Comparison of ENCODE assay signal across 6 cellular contexts in genomic region chr9:113454914-113455761, GRCh38. TPM values are rescaled to one million over a fixed set of nuclear protein-coding genes. Genes with fewer than 3 reads are reported as not detected.
DNase-seq lines count a peak whose midpoint lies in the region; ATAC-seq and TF ChIP-seq lines count a peak whose summit lies in the region.

No MANE protein-coding gene starts in this region.

- peaks cover 2% of the 10 kb centered on the region for H3K27me3 Mint-ChIP-seq in brain

- H2BK15ac ChIP-seq in neuronal stem cell (ENCODE audit: low read length), result no peak overlapping the region

- H2BK120ac ChIP-seq in neuronal stem cell (ENCODE audit: low read depth, low read length), result no peak overlapping the region

- no peak overlapping the region for H3K9ac ChIP-seq in HUES48 (ENCODE audit: low read depth, low read length)
- no peak overlapping the region for H3K9ac ChIP-seq in neuronal stem cell (ENCODE audit: low read depth, low read length, poor library complexity)

- H3K36me3 ChIP-seq in HUES48 (ENCODE audit: control insufficient read depth, insufficient read depth, low read length), result no peaks in the 10 kb centered on the region
- H3K36me3 ChIP-seq in neuronal stem cell (replicated peaks in 1 of 2; ENCODE audit: control insufficient read depth in 2 of 2, insufficient read depth in 2 of 2, low read length in 2 of 2), result no peaks in the 10 kb centered on the region

- H3K9me3 ChIP-seq in HUES48 (ENCODE audit: control insufficient read depth, insufficient read depth, low read length) (no peaks in the 10 kb centered on the region), neuronal stem cell (replicated peaks in 1 of 2; ENCODE audit: control insufficient read depth in 2 of 2, insufficient read depth in 1 of 2, low read depth in 1 of 2, low read length in 2 of 2) (peaks cover 0 to 2% of the 10 kb centered on the region in 2 donors)

- H3K27ac ChIP-seq in HUES48 (ENCODE audit: low read depth, low read length) (peak overlapping the region; percentile 76), neuronal stem cell (replicated peaks; ENCODE audit: low read length) (no peak overlapping the region)

- peaks cover 0 to 2% (median 0%) of the 10 kb centered on the region in 5 experiments for H3K9me3 Mint-ChIP-seq in brain

- H3K4me2 ChIP-seq in neuronal stem cell (ENCODE audit: insufficient read depth, low read length, poor library complexity, severe bottlenecking), result no peak overlapping the region

- no CpG with 5 or more reads among the region's 5 CpGs for WGBS in neuronal stem cell (ENCODE audit: extremely low coverage in 2 of 2, insufficient read length in 2 of 2, insufficient replicate concordance in 1 of 2), 2 donors

- no peaks in the 10 kb centered on the region for H3K27me3 ChIP-seq in HUES48 (ENCODE audit: control insufficient read depth, insufficient read depth, low read length)
- no peaks in the 10 kb centered on the region for H3K27me3 ChIP-seq in neuronal stem cell (ENCODE audit: control insufficient read depth in 3 of 3, insufficient read depth in 3 of 3, low read depth in 1 of 3, low read length in 3 of 3)

- H3K4me3 ChIP-seq in HUES48 (ENCODE audit: low read depth, low read length) (no peak overlapping the region), neuronal stem cell (ENCODE audit: low read length in 2 of 2) (no peak overlapping the region)

- DNase-seq in neuronal stem cell (ENCODE audit: low spot score) (no peak), NCI-H2081 (lab: John Stamatoyannopoulos, UW) (no peak), GM13977 (ENCODE audit: low spot score) (no peak)

- H2BK12ac ChIP-seq in neuronal stem cell (ENCODE audit: low read length), result no peak overlapping the region

- no peak overlapping the region for H4K8ac ChIP-seq in neuronal stem cell (ENCODE audit: low read depth, low read length)

- no peaks in the 10 kb centered on the region for H3K36me3 Mint-ChIP-seq in brain

- H3K23ac ChIP-seq in neuronal stem cell (ENCODE audit: low read depth, low read length, poor library complexity), result no peak overlapping the region

- peak overlapping the region in 4 of 5 experiments; percentile 86 to 88 (median 88) for H3K27ac Mint-ChIP-seq in brain

- peak overlapping the region; percentile 71 for H2AFZ ChIP-seq in neuronal stem cell (ENCODE audit: low read length)

- ATAC-seq in activated CD4-positive, CD25-positive, alpha-beta regulatory T cell treated with anti-CD3 and anti-CD28 coated beads, Interleukin-2, amount 50 U/mL, for 24 hours, result no peak

- in situ Hi-C loops in GM13977 (cut with MboI; ENCODE audit: low pct_unique_long_range_greater_than_20kb, low sequenced_read_pairs, unreplicated experiment), result loop anchor here (10.0 to 25.0 kb wide), 2 partner anchors 140 to 207 kb away; no protein-coding TSS in a partner anchor

- peaks cover 19% of the 10 kb centered on the region for H3K4me1 ChIP-seq in HUES48 (ENCODE audit: control insufficient read depth, insufficient read depth, low read length)
- peaks cover 12 to 13% of the 10 kb centered on the region in 2 donors for H3K4me1 ChIP-seq in neuronal stem cell (ENCODE audit: control insufficient read depth in 2 of 2, insufficient read depth in 1 of 2, low read depth in 1 of 2, low read length in 2 of 2)

- no peak overlapping the region for H3K14ac ChIP-seq in neuronal stem cell (ENCODE audit: low read length)

- H3K18ac ChIP-seq in neuronal stem cell (ENCODE audit: low read length), result no peak overlapping the region

- no peak overlapping the region for H2AK5ac ChIP-seq in neuronal stem cell (ENCODE audit: low read depth, low read length)

- H4K91ac ChIP-seq in neuronal stem cell (ENCODE audit: low read depth, low read length, poor library complexity), result no peak overlapping the region

- no peak overlapping the region for H2BK5ac ChIP-seq in neuronal stem cell (ENCODE audit: low read length)

- H3K79me1 ChIP-seq in neuronal stem cell (ENCODE audit: low read depth, low read length), result no peaks in the 10 kb centered on the region

- peaks cover 19% of the 10 kb centered on the region for H3K4me1 Mint-ChIP-seq in brain

- no peak overlapping the region for H3K4ac ChIP-seq in neuronal stem cell (ENCODE audit: low read length)

- H3K4me3 Mint-ChIP-seq in brain, result no peak overlapping the region

- TF ChIP-seq CTCF in brain (conservative IDR thresholded peaks at IDR 0.05), result no peak
- no peak for TF ChIP-seq CTCF in GM13977 (IDR thresholded peaks at IDR 0.05; ENCODE audit: extremely low read depth, insufficient read depth, missing control alignments)

RNA-seq across cellular contexts. Expression of gene RGS3, which starts 8.4 kb away (rescaled TPM):
- 74.7 TPM for polyA plus RNA-seq in brain (ENCODE audit: insufficient read depth, low read depth, low replicate concordance)
- 26.4 TPM for polyA plus RNA-seq in neuronal stem cell (2013, experiment 1 of 2)
- polyA plus RNA-seq in neuronal stem cell (2013, experiment 2 of 2), result 26.2 TPM

RNA-seq across cellular contexts. Expression of gene C9orf43, which starts 44.6 kb away (rescaled TPM):
- 0.87 TPM for polyA plus RNA-seq in brain (ENCODE audit: insufficient read depth, low read depth, low replicate concordance)
- 0.20 TPM for polyA plus RNA-seq in neuronal stem cell (2013, experiment 1 of 2)
- polyA plus RNA-seq in neuronal stem cell (2013, experiment 2 of 2), result 0.14 TPM

RNA-seq across cellular contexts. Expression of gene POLE3, which starts 44.7 kb away (rescaled TPM):
- polyA plus RNA-seq in brain (ENCODE audit: insufficient read depth, low read depth, low replicate concordance), result 92.7 TPM
- 53.9 TPM for polyA plus RNA-seq in neuronal stem cell (2013, experiment 1 of 2)
- 53.4 TPM for polyA plus RNA-seq in neuronal stem cell (2013, experiment 2 of 2)

RNA-seq across cellular contexts. Expression of gene ALAD, which starts 54.1 kb away (rescaled TPM):
- 46.2 TPM for polyA plus RNA-seq in brain (ENCODE audit: insufficient read depth, low read depth, low replicate concordance)
- polyA plus RNA-seq in neuronal stem cell (2013, experiment 1 of 2), result 18.9 TPM
- 19.3 TPM for polyA plus RNA-seq in neuronal stem cell (2013, experiment 2 of 2)
